8 cellular contexts compared by ENCODE assay signal in genomic region chr2:174248998-174249592, GRCh38. TPM values are rescaled to one million over a fixed set of nuclear protein-coding genes. Genes with fewer than 3 reads are reported as not detected.
DNase-seq lines count a peak whose midpoint lies in the region; ATAC-seq, FAIRE-seq and TF ChIP-seq lines count a peak whose summit lies in the region.

No MANE protein-coding gene starts in this region.

- no peak for DNase-seq in CD4-positive, alpha-beta memory T cell
- DNase-seq in NT2/D1 (ENCODE audit: low read depth, low spot score), result no peak
- DNase-seq in H1 (ENCODE audit: low read depth in 1 of 2, low spot score in 2 of 2), result no peak
- DNase-seq in AG08396 (ENCODE audit: low spot score), result no peak
- DNase-seq in occipital lobe (lab: John Stamatoyannopoulos, UW), result no peak

- H3K4ac ChIP-seq in H1 (replicated peaks; ENCODE audit: insufficient read length, low read depth, low read length), result no peak overlapping the region

- H3K14ac ChIP-seq in H1 (ENCODE audit: insufficient read length), result no peak overlapping the region

- no peak for FAIRE-seq in H1 (lab: Jason Lieb, UNC)

- H4K20me1 ChIP-seq in H1 (replicated peaks in 1 of 2; ENCODE audit: control insufficient read depth in 1 of 2, insufficient read depth in 2 of 2, low read length in 2 of 2), result peaks cover under 1 to 1% of the 10 kb centered on the region in 2 experiments

- peak overlapping the region; percentile 84 to 87 for H3K4me3 ChIP-seq in CD4-positive, alpha-beta memory T cell (ENCODE audit: low read length in 2 of 2)
- H3K4me3 ChIP-seq in NT2/D1 (ENCODE audit: insufficient read length, low read depth) (peak overlapping the region; percentile 92), H1 (ENCODE audit: extremely low read depth in 1 of 4, insufficient read depth in 2 of 4, low read depth in 3 of 4, low read length in 4 of 4) (peak overlapping the region; percentile 26 to 81 (median 42)), neuron (ENCODE audit: low read length) (peak overlapping the region; percentile 86)

- H3K9me3 ChIP-seq in CD4-positive, alpha-beta memory T cell (ENCODE audit: control insufficient read depth in 1 of 2, low read length in 2 of 2), result no peaks in the 10 kb centered on the region
- H3K9me3 ChIP-seq in NT2/D1 (ENCODE audit: insufficient read depth, low read length) (no peaks in the 10 kb centered on the region), H1 (ENCODE audit: insufficient read depth in 2 of 2, low read depth in 1 of 2, low read length in 1 of 2) (no peaks in the 10 kb centered on the region), neuron (ENCODE audit: low read length) (no peaks in the 10 kb centered on the region)

- H3K36me3 ChIP-seq in CD4-positive, alpha-beta memory T cell (ENCODE audit: insufficient read depth, low read length), result no peaks in the 10 kb centered on the region
- H3K36me3 ChIP-seq in NT2/D1 (ENCODE audit: insufficient read depth, insufficient read length, low read length) (peaks cover 26% of the 10 kb centered on the region), H1 (ENCODE audit: control insufficient read depth in 2 of 4, insufficient read depth in 4 of 4, low read length in 3 of 4) (peaks cover 0 to 4% (median 2%) of the 10 kb centered on the region in 4 experiments; a peak in 1 of 8 replicates), neuron (ENCODE audit: insufficient read depth, low read length) (peaks cover 17% of the 10 kb centered on the region)

- TF ChIP-seq EP300 in H1 (IDR thresholded peaks at IDR 0.05; ENCODE audit: borderline replicate concordance in 1 of 2, low read depth in 2 of 2, low read length in 2 of 2), result no peak

- H3K9ac ChIP-seq in NT2/D1 (ENCODE audit: insufficient read length, low read depth) (peak overlapping the region; percentile 95), H1 (replicated peaks in 1 of 4; ENCODE audit: extremely low read depth in 1 of 4, low read depth in 3 of 4, low read length in 3 of 4) (peak overlapping the region in 3 of 4 experiments; percentile 41 to 65 (median 64); a peak in 4 of 7 replicates)

- H2AK5ac ChIP-seq in H1 (ENCODE audit: low read depth, low read length), result no peak overlapping the region

- H4K8ac ChIP-seq in H1 (ENCODE audit: extremely low read depth, insufficient read depth, low read length), result peak overlapping the region; percentile 92

- H3K27me3 Mint-ChIP-seq in CD4-positive, alpha-beta memory T cell, result no peaks in the 10 kb centered on the region

- H2BK5ac ChIP-seq in H1 (ENCODE audit: low read depth, low read length), result 0 out of 2 replicates have a peak overlapping the region, but pooled peaks have one; percentile 77

- no peak; a peak in 1 of 3 replicates for TF ChIP-seq POLR2A in H1 (IDR thresholded peaks at IDR 0.05; ENCODE audit: control extremely low read depth in 1 of 2, low read depth in 2 of 2, low read length in 2 of 2)

- peak overlapping the region; percentile 79 to 85 (median 83) for H3K4me3 Mint-ChIP-seq in CD4-positive, alpha-beta memory T cell

- no peak overlapping the region for H3K56ac ChIP-seq in H1 (replicated peaks; ENCODE audit: insufficient read length, low read depth, low read length)

- H3K18ac ChIP-seq in H1 (ENCODE audit: extremely low read depth, low read length), result peak overlapping the region; percentile 99; the same call in 1 of the 2 replicates

- peak overlapping the region; percentile 70 for H4K91ac ChIP-seq in H1 (replicated peaks; ENCODE audit: insufficient read length, low read length)

- peak overlapping the region; percentile 78 for H3K27ac ChIP-seq in CD4-positive, alpha-beta memory T cell (ENCODE audit: low read depth, low read length)
- H3K27ac ChIP-seq in H1 (ENCODE audit: low read depth, low read length), result peak overlapping the region; percentile 46; the same call in 1 of the 2 replicates

- peaks cover 5% of the 10 kb centered on the region; the same call in 1 of the 2 replicates for H3K23me2 ChIP-seq in H1 (ENCODE audit: low read depth, low read length)

- H2AFZ ChIP-seq in H1 (ENCODE audit: low read length) (peak overlapping the region; percentile 46), neuron (ENCODE audit: low read depth, low read length) (peak overlapping the region; percentile 87)

- TF ChIP-seq RAD21 in H1 (IDR thresholded peaks at IDR 0.05 in 1 of 2, conservative IDR thresholded peaks at IDR 0.05 in 1 of 2; ENCODE audit: low read depth in 2 of 2, low read length in 2 of 2), result no peak

- H3K79me2 ChIP-seq in H1 (ENCODE audit: control insufficient read depth in 1 of 2, insufficient read depth in 2 of 2, low read length in 2 of 2), result peaks cover 3 to 33% of the 10 kb centered on the region in 2 experiments; a peak in 3 of 4 replicates

- ATAC-seq in HG02759 (IDR thresholded peaks at IDR 0.05; ENCODE audit: unreplicated experiment) (no peak), GM21528 (IDR thresholded peaks at IDR 0.05; ENCODE audit: low FRiP score, unreplicated experiment) (no peak)

- POLR2A ChIA-PET in CD4-positive, alpha-beta memory T cell (lab: Charles Lee; ENCODE audit: partially characterized antibody), result interaction anchor here (0.6 to 1.6 kb wide), 6 partner anchors 9 to 285 kb away, joined by 3 to 8 read pairs (median 4); partner anchors contain the start of gene SCRN3
- POLR2A ChIA-PET in H1 (lab: Charles Lee; ENCODE audit: partially characterized antibody), result interaction anchor here (0.5 to 1.8 kb wide), 11 partner anchors 9 to 168 kb away, joined by 3 to 6 read pairs (median 3); no protein-coding TSS in a partner anchor

- peaks cover 14% of the 10 kb centered on the region for H3K4me1 ChIP-seq in CD4-positive, alpha-beta memory T cell (ENCODE audit: insufficient read depth, low read length)
- H3K4me1 ChIP-seq in NT2/D1 (ENCODE audit: insufficient read depth, insufficient read length) (peaks cover 2% of the 10 kb centered on the region), H1 (replicated peaks in 1 of 4; ENCODE audit: control insufficient read depth in 3 of 4, insufficient read depth in 4 of 4, low read length in 3 of 4) (peaks cover 0 to 1% (median 0%) of the 10 kb centered on the region in 4 experiments; a peak in 3 of 7 replicates), neuron (ENCODE audit: insufficient read depth, low read length) (peaks cover 14% of the 10 kb centered on the region)

- H2BK20ac ChIP-seq in H1 (ENCODE audit: low read length), result no peak overlapping the region

- TF ChIP-seq CTCF in H1 (IDR thresholded peaks at IDR 0.05; ENCODE audit: control extremely low read depth in 1 of 3, insufficient read depth in 1 of 3, low read depth in 1 of 3, low read length in 3 of 3), result no peak

- intact Hi-C loops in CD4-positive, alpha-beta memory T cell (cut with micrococcal nuclease), result loop anchor here (2.0 to 5.0 kb wide), 6 partner anchors 92 to 920 kb away; partner anchors contain the start of genes ATF2, SCRN3 and SP3

- no peak overlapping the region for H3K23ac ChIP-seq in H1 (ENCODE audit: insufficient read length)

- peak overlapping the region; percentile 73 to 78 for H3K4me2 ChIP-seq in H1 (ENCODE audit: insufficient read depth in 1 of 2, low read depth in 2 of 2, low read length in 2 of 2)

- H3K4me1 Mint-ChIP-seq in CD4-positive, alpha-beta memory T cell, result peaks cover 11 to 32% (median 17%) of the 10 kb centered on the region in 4 donors

- no peaks in the 10 kb centered on the region for H3K9me3 Mint-ChIP-seq in CD4-positive, alpha-beta memory T cell

- H4K5ac ChIP-seq in H1 (ENCODE audit: insufficient read length, low read depth, low read length), result peak overlapping the region; percentile 92

- H3K27me3 ChIP-seq in CD4-positive, alpha-beta memory T cell (ENCODE audit: insufficient read depth, low read length), result no peaks in the 10 kb centered on the region
- H3K27me3 ChIP-seq in NT2/D1 (ENCODE audit: insufficient read depth, insufficient read length), result no peaks in the 10 kb centered on the region
- H3K27me3 ChIP-seq in H1 (replicated peaks in 1 of 4; ENCODE audit: control insufficient read depth in 3 of 4, extremely low read depth in 1 of 4, insufficient read depth in 3 of 4, low read length in 3 of 4), result peaks cover 0 to 9% (median 2%) of the 10 kb centered on the region in 4 experiments; a peak in 3 of 7 replicates
- no peaks in the 10 kb centered on the region for H3K27me3 ChIP-seq in neuron (ENCODE audit: insufficient read depth, low read length)

- 44% methylated on average over 16 of the region's 16 CpGs; no CpG with 5 or more reads in 1 of the 2 experiments for WGBS in H1 (ENCODE audit: extremely low coverage in 1 of 2, insufficient coverage in 1 of 2, insufficient read length in 1 of 2, insufficient replicate concordance in 2 of 2, low coverage in 1 of 2, low lambda C conversion rate in 2 of 2, missing lambda C conversion rate in 1 of 2), 2 experiments

- no peak overlapping the region for H2BK15ac ChIP-seq in H1 (ENCODE audit: low read length)

- H3K36me3 Mint-ChIP-seq in CD4-positive, alpha-beta memory T cell, result peaks cover 10% of the 10 kb centered on the region in 2 donors

- H3K79me1 ChIP-seq in H1 (ENCODE audit: low read depth, low read length), result no peaks in the 10 kb centered on the region

- no peak overlapping the region for H2BK120ac ChIP-seq in H1 (replicated peaks; ENCODE audit: low read depth, low read length)

- CTCF ChIA-PET in CD4-positive, alpha-beta memory T cell (lab: Charles Lee; ENCODE audit: partially characterized antibody), result interaction anchor here (1.0 to 3.7 kb wide), 3 partner anchors 68 to 846 kb away, joined by 3 to 10 read pairs (median 3); no protein-coding TSS in a partner anchor
- CTCF ChIA-PET in H1 (lab: Charles Lee; ENCODE audit: partially characterized antibody), result interaction anchor here (0.6 to 1.2 kb wide), 6 partner anchors 38 to 96 kb away, joined by 3 read pairs; no protein-coding TSS in a partner anchor

- H2BK12ac ChIP-seq in H1 (ENCODE audit: low read depth, low read length), result no peak overlapping the region; the same call in 1 of the 2 replicates

- peak overlapping the region; percentile 47 to 87 (median 73) for H3K27ac Mint-ChIP-seq in CD4-positive, alpha-beta memory T cell

TF ChIP-seq in H1, 55 proteins besides CTCF, POLR2A, EP300 and RAD21 (continues in another document):
- TF ChIP-seq EZH2 (IDR thresholded peaks at IDR 0.05; ENCODE audit: low read depth, low read length, severe bottlenecking) (peak; percentile 39), GABPA (IDR thresholded peaks at IDR 0.05; ENCODE audit: borderline replicate concordance, insufficient read depth, low read length) (no peak), ASH2L (IDR thresholded peaks at IDR 0.05; ENCODE audit: low read length) (no peak)

RNA-seq across cellular contexts. Expression of gene OLA1, which starts 0.8 kb away (rescaled TPM):
- 10 to 100 TPM; 31.1 to 31.2 TPM for total RNA-seq in CD4-positive, alpha-beta memory T cell
- polyA plus RNA-seq in CD4-positive, alpha-beta memory T cell, result 10 to 100 TPM; 56.6 to 77.1 TPM
- total RNA-seq in H1 (2021; fragmentation: NEBNext Ultra II Directional; extraction: Animal tissue kit (Norgen Biotek cat#: 25700)), result 149 and 158 TPM in 2 replicates
- polyA plus RNA-seq in H1 (2011; rRNA removed), result 13.2 and 39.3 TPM in 2 replicates
- polyA plus RNA-seq in H1 (2011; cell fraction: cytosol; rRNA removed), result 70.7 TPM
- 14.8 TPM for polyA plus RNA-seq in H1 (2011; cell fraction: nucleus; rRNA removed)
- 105 to 197 TPM (median 120 TPM) in 4 replicates for polyA plus RNA-seq in H1 (2012, experiment 1 of 2)
- polyA plus RNA-seq in H1 (2012, experiment 2 of 2), result 18.8 TPM
- 123 TPM for polyA plus RNA-seq in H1 (2013, experiment 1 of 2)
- 121 TPM for polyA plus RNA-seq in H1 (2013, experiment 2 of 2)
- 52.1 and 75.2 TPM in 2 replicates for polyA minus RNA-seq in H1 (2011; rRNA and poly(A)+ RNA removed)
- 36.2 TPM for polyA minus RNA-seq in H1 (2011; cell fraction: cytosol; rRNA and poly(A)+ RNA removed)
- 61.9 TPM for polyA minus RNA-seq in H1 (2011; cell fraction: nucleus; rRNA and poly(A)+ RNA removed)
- 92.8 TPM for total RNA-seq in occipital lobe

Comparison
In these comparisons a context has a peak if more than half of its experiments do, and no peak if none do; other contexts are left out.
1. H3K4me3 ChIP-seq: peak in every context shown above with its lines; median percentile 92 in NT2/D1; 86 in neuron; 86 in CD4-positive, alpha-beta memory T cell; 42 in H1.